2 cellular contexts compared by ENCODE assay signal in the genomic region with DNA sequence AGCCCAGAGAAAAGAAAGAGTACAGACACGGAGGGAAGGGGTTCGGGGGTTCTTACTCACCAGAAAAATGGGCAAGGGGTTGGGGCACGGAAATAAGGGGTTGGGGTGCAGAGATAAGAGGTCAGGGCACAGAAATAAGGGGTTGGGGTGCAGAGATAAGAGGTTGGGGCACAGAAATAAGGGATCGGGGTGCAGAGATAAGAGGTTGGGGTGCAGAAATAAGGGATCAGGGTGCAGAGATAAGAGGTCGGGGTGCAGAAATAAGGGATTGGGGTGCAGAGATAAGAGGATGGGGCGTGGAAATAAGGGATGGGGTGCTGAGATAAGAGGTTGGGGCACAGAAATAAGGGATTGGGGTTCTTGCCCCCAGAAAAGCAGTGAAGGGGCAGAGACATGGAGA. TPM values are rescaled to one million over a fixed set of nuclear protein-coding genes. Genes with fewer than 3 reads are reported as not detected.
"Had no signal": no experiment of that assay in that cellular context is flagged by ENCODE, and none has a peak within 500 bp of the region (broad histone marks: within the 10 kb centered on the region; RNA-seq: fewer than 3 reads in every experiment).

No MANE protein-coding gene starts in this region.

RNA-seq across cellular contexts. Expression of a gene that starts 10.2 kb away (rescaled TPM):
- total RNA-seq: G401, GM12878 had no signal
- polyA plus RNA-seq: GM12878 had no signal

RNA-seq across cellular contexts. Expression of a gene that starts 26.7 kb away (rescaled TPM):
- total RNA-seq: G401, GM12878 had no signal
- polyA plus RNA-seq: GM12878 had no signal

RNA-seq across cellular contexts. Expression of a gene that starts 35.7 kb away (rescaled TPM):
- total RNA-seq: G401, GM12878 had no signal
- polyA plus RNA-seq: GM12878 had no signal
